ENCODE assay signal across 8 cellular contexts in the genomic region with DNA sequence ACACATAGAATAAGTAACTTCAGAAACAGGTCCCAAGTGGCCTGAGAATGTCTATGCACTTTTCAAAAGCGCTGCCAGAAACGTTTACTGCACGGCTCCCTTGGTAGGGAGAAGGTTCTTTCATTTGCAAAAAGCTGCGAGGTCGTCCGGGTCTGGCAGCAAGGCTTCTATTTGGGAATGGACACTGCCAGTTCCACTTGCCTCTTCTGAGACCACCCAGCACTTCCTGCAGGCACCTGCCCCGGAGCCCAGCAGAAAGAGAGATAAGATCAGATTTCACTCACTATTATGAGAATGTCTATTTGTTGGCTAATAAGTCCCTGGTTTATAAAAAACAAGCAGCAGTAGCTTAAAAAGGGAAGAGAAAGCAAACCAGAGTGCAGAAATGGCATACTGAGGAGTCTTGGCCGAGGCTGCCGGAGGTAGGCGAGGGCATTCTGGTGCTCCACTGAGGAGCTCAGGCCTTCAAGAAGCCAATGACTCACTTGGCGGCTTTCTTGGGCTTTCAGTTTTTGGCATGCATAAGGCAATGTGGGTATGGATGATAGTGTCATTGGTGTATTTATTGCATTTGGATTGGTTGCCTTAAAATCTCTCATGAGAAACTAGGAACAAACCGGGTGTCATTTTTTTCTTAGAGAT.
DNase-seq lines count a peak whose midpoint lies in the region; ATAC-seq and TF ChIP-seq lines count a peak whose summit lies in the region.

No MANE protein-coding gene starts in this region.

- H3K9me3 ChIP-seq in Loucy (ENCODE audit: insufficient read depth, low read depth, low read length): no peaks in the 10 kb centered on the region

- no peaks in the 10 kb centered on the region for H4K20me1 ChIP-seq in Loucy (ENCODE audit: insufficient read depth, low read length, poor library complexity, severe bottlenecking)

- ATAC-seq in GM21360 (IDR thresholded peaks at IDR 0.05; ENCODE audit: unreplicated experiment): peak; percentile 66
- ATAC-seq in HG03095 (IDR thresholded peaks at IDR 0.05; ENCODE audit: unreplicated experiment): no peak
- ATAC-seq in activated naive CD8-positive, alpha-beta T cell treated with anti-CD3 and anti-CD28 coated beads, Interleukin-2, amount 50 U/mL, for 24 hours: no peak

- no peak overlapping the region for H2AFZ ChIP-seq in Loucy (ENCODE audit: low read length)

- H3K4me3 ChIP-seq in Loucy (ENCODE audit: low read length, poor library complexity, severe bottlenecking): no peak overlapping the region

- H3K4me1 ChIP-seq in Loucy (ENCODE audit: insufficient read depth, low read length, poor library complexity, severe bottlenecking): peaks cover 4% of the 10 kb centered on the region

- DNase-seq in ecto neural progenitor cell (ENCODE audit: low spot score): peak; percentile 50
- no peak for DNase-seq in neural crest cell (ENCODE audit: low read depth, low spot score)
- no peak for DNase-seq in NCI-H1417 treated with DMSO at 0.1 percent for 48 hours (lab: John Stamatoyannopoulos, UW)
- DNase-seq in GM13976 (ENCODE audit: low spot score): no peak
- no peak for DNase-seq in activated naive CD8-positive, alpha-beta T cell treated with anti-CD3 and anti-CD28 coated beads, Interleukin-2, amount 50 U/mL, for 24 hours

- H3K9ac ChIP-seq in Loucy (ENCODE audit: low read depth, low read length, poor library complexity, severe bottlenecking): no peak overlapping the region

- peaks cover 9% of the 10 kb centered on the region for H3K4me1 Mint-ChIP-seq in neural crest cell
- no peaks in the 10 kb centered on the region for H3K4me1 Mint-ChIP-seq in activated naive CD8-positive, alpha-beta T cell treated with anti-CD3 and anti-CD28 coated beads, Interleukin-2, amount 50 U/mL, for 24 hours

- no peaks in the 10 kb centered on the region for H3K9me2 ChIP-seq in Loucy (replicated peaks; ENCODE audit: low read depth, low read length)

- no peak overlapping the region for H3K27ac Mint-ChIP-seq in neural crest cell (ENCODE audit: unreplicated experiment)
- no peak overlapping the region for H3K27ac Mint-ChIP-seq in activated naive CD8-positive, alpha-beta T cell treated with anti-CD3 and anti-CD28 coated beads, Interleukin-2, amount 50 U/mL, for 24 hours

- no peaks in the 10 kb centered on the region for H3F3A ChIP-seq in Loucy (ENCODE audit: low read depth)

- H3K79me2 ChIP-seq in Loucy (ENCODE audit: insufficient read depth, low read length): no peaks in the 10 kb centered on the region

- H3K4me2 ChIP-seq in Loucy (ENCODE audit: low read depth, low read length, poor library complexity, severe bottlenecking): no peak overlapping the region

- TF ChIP-seq CTCF in Loucy (conservative IDR thresholded peaks at IDR 0.05; ENCODE audit: low read length) (0 out of 2 replicates have a peak, but pooled peaks have one; percentile 18), neural crest cell (conservative IDR thresholded peaks at IDR 0.05) (peak; percentile 23), GM13976 (IDR thresholded peaks at IDR 0.05; ENCODE audit: borderline replicate concordance, control extremely low read depth, extremely low read depth, insufficient read depth, missing control alignments) (no peak)

- no peaks in the 10 kb centered on the region for H3K27me3 ChIP-seq in Loucy (ENCODE audit: insufficient read depth, low read length, poor library complexity, severe bottlenecking)

- in situ Hi-C loops in GM13976 (cut with MboI; ENCODE audit: low sequenced_read_pairs, unreplicated experiment): no loop called here

- no peaks in the 10 kb centered on the region for H3K27me3 Mint-ChIP-seq in neural crest cell (ENCODE audit: low read depth)
- peaks cover 14% of the 10 kb centered on the region for H3K27me3 Mint-ChIP-seq in activated naive CD8-positive, alpha-beta T cell treated with anti-CD3 and anti-CD28 coated beads, Interleukin-2, amount 50 U/mL, for 24 hours

- H3K36me3 ChIP-seq in Loucy (ENCODE audit: insufficient read depth, low read length): no peaks in the 10 kb centered on the region

- peaks cover 7% of the 10 kb centered on the region for H3K36me3 Mint-ChIP-seq in neural crest cell (ENCODE audit: low read depth)
- peaks cover 2% of the 10 kb centered on the region for H3K36me3 Mint-ChIP-seq in activated naive CD8-positive, alpha-beta T cell treated with anti-CD3 and anti-CD28 coated beads, Interleukin-2, amount 50 U/mL, for 24 hours (ENCODE audit: low read depth)

- peaks cover 3% of the 10 kb centered on the region for H3K9me3 Mint-ChIP-seq in neural crest cell
- peaks cover 8% of the 10 kb centered on the region for H3K9me3 Mint-ChIP-seq in activated naive CD8-positive, alpha-beta T cell treated with anti-CD3 and anti-CD28 coated beads, Interleukin-2, amount 50 U/mL, for 24 hours

- H3K4me3 Mint-ChIP-seq in neural crest cell: no peak overlapping the region
- H3K4me3 Mint-ChIP-seq in activated naive CD8-positive, alpha-beta T cell treated with anti-CD3 and anti-CD28 coated beads, Interleukin-2, amount 50 U/mL, for 24 hours: no peak overlapping the region
